Comparison of ENCODE assay signal across 10 cellular contexts in genomic region chr1:117710710-117711109, GRCh38.
DNase-seq lines count a peak whose midpoint lies in the region; ATAC-seq and TF ChIP-seq lines count a peak whose summit lies in the region.
"Had no signal": no experiment of that assay in that cellular context is flagged by ENCODE, and none has a peak within 500 bp of the region (broad histone marks: within the 10 kb centered on the region; RNA-seq: fewer than 3 reads in every experiment).

No MANE protein-coding gene starts in this region.

- intact Hi-C loops in right lobe of liver (cut with DNase I) (no loop called here), cardiac septum (cut with DNase I) (no loop called here), body of pancreas (cut with DNase I) (no loop called here)

- H3K9me2 ChIP-seq in Karpas-422 (replicated peaks; ENCODE audit: insufficient read depth, low read length), result no peaks in the 10 kb centered on the region

- WGBS in right lobe of liver (ENCODE audit: insufficient coverage, low coverage, low lambda C conversion rate, missing lambda C conversion rate), result 80% methylated on average over 8 of the region's 8 CpGs
- WGBS in body of pancreas, 2 donors, result 92 to 95% methylated on average over 6 to 8 of the region's 8 CpGs

- no peak overlapping the region for H3K4me2 ChIP-seq in Karpas-422 (ENCODE audit: low read depth, low read length, poor library complexity, severe bottlenecking)

- no peaks in the 10 kb centered on the region for H3K79me2 ChIP-seq in Karpas-422 (ENCODE audit: low read length)

- H2AFZ ChIP-seq in Karpas-422 (ENCODE audit: low read length), result no peak overlapping the region

- peak; percentile 33 for TF ChIP-seq CTCF in GM10266 (IDR thresholded peaks at IDR 0.05; ENCODE audit: control insufficient read depth, insufficient read depth, low read depth, missing control alignments)
- TF ChIP-seq CTCF in astrocyte of the cerebellum (IDR thresholded peaks at IDR 0.05; ENCODE audit: low read depth, low read length, missing control alignments), result peak; percentile 40
- peak in 3 of 4 donors; percentile 15 to 38 (median 18) for TF ChIP-seq CTCF in right lobe of liver (IDR thresholded peaks at IDR 0.05)
- peak in 3 of 7 experiments; percentile 6 to 38 (median 35) for TF ChIP-seq CTCF in body of pancreas (IDR thresholded peaks at IDR 0.05)

- H3K9me3 ChIP-seq in Karpas-422 (ENCODE audit: low read length) (no peaks in the 10 kb centered on the region), right lobe of liver (no peaks in the 10 kb centered on the region), body of pancreas (no peaks in the 10 kb centered on the region)
- H3K9me3 ChIP-seq: colonic mucosa had no signal

- ATAC-seq in right lobe of liver, result no peak
- ATAC-seq in body of pancreas, result no peak
- no peak for ATAC-seq in GM18868 (IDR thresholded peaks at IDR 0.05; ENCODE audit: unreplicated experiment)
- no peak for ATAC-seq in GM19455 (IDR thresholded peaks at IDR 0.05; ENCODE audit: unreplicated experiment)
- ATAC-seq: natural killer cell treated with Interleukin-12 subunit alpha and Interleukin-12 subunit beta and Interleukin-15 and Interleukin-18, amount 100 ng/mL, for 72 hours had no signal

- H3K4me3 ChIP-seq in Karpas-422 (ENCODE audit: low read length) (no peak overlapping the region), astrocyte of the cerebellum (ENCODE audit: low read depth, low read length) (no peak overlapping the region), right lobe of liver (no peak overlapping the region), body of pancreas (no peak overlapping the region)
- H3K4me3 ChIP-seq: colonic mucosa had no signal

- no peaks in the 10 kb centered on the region for H4K20me1 ChIP-seq in Karpas-422 (ENCODE audit: insufficient read depth, low read depth, low read length)

- TF ChIP-seq POLR2A in right lobe of liver (IDR thresholded peaks at IDR 0.05) (no peak), body of pancreas (IDR thresholded peaks at IDR 0.05) (no peak)

- in situ Hi-C loops in astrocyte of the cerebellum (cut with HindIII; ENCODE audit: low sequenced_read_pairs), result no loop called here

- H3K36me3 ChIP-seq in Karpas-422 (ENCODE audit: insufficient read depth, low read length) (no peaks in the 10 kb centered on the region), right lobe of liver (no peaks in the 10 kb centered on the region), body of pancreas (replicated peaks in 1 of 2; ENCODE audit: insufficient read depth in 1 of 2, low read depth in 2 of 2) (no peaks in the 10 kb centered on the region)
- H3K36me3 ChIP-seq: colonic mucosa had no signal

- H3K9ac ChIP-seq in Karpas-422 (ENCODE audit: low read length), result no peak overlapping the region

- H3K4me1 ChIP-seq in Karpas-422 (ENCODE audit: low read length) (no peaks in the 10 kb centered on the region), right lobe of liver (no peaks in the 10 kb centered on the region), body of pancreas (peaks cover 17% of the 10 kb centered on the region)
- H3K4me1 ChIP-seq: colonic mucosa had no signal

- H3K27me3 ChIP-seq in Karpas-422 (ENCODE audit: low read length) (no peaks in the 10 kb centered on the region), right lobe of liver (no peaks in the 10 kb centered on the region), body of pancreas (no peaks in the 10 kb centered on the region)
- H3K27me3 ChIP-seq: colonic mucosa had no signal

- no peak overlapping the region for H3K27ac ChIP-seq in Karpas-422 (ENCODE audit: low read length)
- no peak overlapping the region for H3K27ac ChIP-seq in right lobe of liver
- no peak overlapping the region for H3K27ac ChIP-seq in body of pancreas
- H3K27ac ChIP-seq: colonic mucosa had no signal

- DNase-seq in GM10266 (ENCODE audit: extremely low spot score) (no peak), Karpas-422 (peak; percentile 73), astrocyte of the cerebellum (ENCODE audit: low read depth) (no peak), right lobe of liver (no peak), cardiac septum (ENCODE audit: low spot score) (no peak), body of pancreas (no peak)
- DNase-seq: colonic mucosa had no signal
